Comparison of ENCODE assay signal across 14 cellular contexts in the genomic region with DNA sequence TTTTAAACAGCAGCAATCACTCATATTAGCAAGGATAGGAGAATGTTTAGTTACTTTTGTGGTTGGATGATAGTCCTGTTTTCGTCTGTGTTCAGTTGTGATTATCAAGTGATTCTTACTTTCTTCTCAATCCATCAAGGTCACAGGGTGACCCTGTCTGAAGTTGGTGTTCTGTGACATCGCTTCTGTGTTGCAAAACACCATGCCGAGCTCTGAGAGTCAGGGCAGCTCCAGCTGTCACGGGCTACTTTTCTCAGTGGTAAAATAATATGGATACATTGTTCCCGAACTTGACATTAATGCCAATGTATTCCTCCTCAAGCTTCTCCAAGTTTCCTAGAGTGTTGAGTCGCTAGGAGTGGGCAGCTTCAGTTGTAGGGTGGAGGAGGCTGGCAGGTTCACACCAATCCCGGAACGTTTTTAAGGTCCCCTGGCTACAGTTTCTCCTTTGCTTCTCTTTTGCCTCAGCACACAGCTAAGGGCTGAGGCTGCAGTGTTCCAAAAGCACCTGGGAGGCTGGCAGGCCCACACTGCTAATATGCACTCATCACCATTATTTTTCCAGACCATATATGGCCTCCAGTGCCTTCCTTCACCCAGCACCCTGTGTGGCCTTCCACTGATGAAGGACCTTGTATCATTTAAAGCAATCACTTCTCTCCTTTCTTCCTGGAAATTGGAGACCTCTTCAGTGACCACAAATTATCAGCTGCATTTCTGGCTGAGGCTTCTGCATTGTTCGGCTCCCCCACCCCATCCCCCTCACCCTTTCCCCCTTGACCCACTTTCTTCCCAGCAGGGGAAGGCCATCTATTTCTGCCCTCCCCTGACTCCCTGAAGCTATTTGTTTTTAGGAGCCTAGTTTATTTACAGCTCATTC. TPM values are rescaled to one million over a fixed set of nuclear protein-coding genes. Genes with fewer than 3 reads are reported as not detected.
A peak's percentile ranks its signal among the peaks of the same experiment; 100 is the strongest.
DNase-seq lines count a peak whose midpoint lies in the region; TF ChIP-seq lines count a peak whose summit lies in the region.
"Had no signal": no experiment of that assay in that cellular context is flagged by ENCODE, and none has a peak within 500 bp of the region (broad histone marks: within the 10 kb centered on the region; RNA-seq: fewer than 3 reads in every experiment).

No MANE protein-coding gene starts in this region.

- TF ChIP-seq CTCF in esophagus muscularis mucosa (IDR thresholded peaks at IDR 0.05) (no peak), BE2C (IDR thresholded peaks at IDR 0.05; ENCODE audit: low read depth, low read length) (no peak)

- no peak overlapping the region for H3K4ac ChIP-seq in neuronal stem cell (ENCODE audit: low read length)

- no peak overlapping the region for H2BK120ac ChIP-seq in neuronal stem cell (ENCODE audit: low read depth, low read length)

- no peak overlapping the region for H3K9ac ChIP-seq in neuronal stem cell (ENCODE audit: low read depth, low read length, poor library complexity)
- H3K9ac ChIP-seq: KMS-11 had no signal

- intact Hi-C loops in esophagus muscularis mucosa (cut with DNase I) = no loop called here

- H3K9me3 ChIP-seq in esophagus muscularis mucosa (no peaks in the 10 kb centered on the region), neuronal stem cell (replicated peaks in 1 of 2; ENCODE audit: control insufficient read depth in 2 of 2, insufficient read depth in 1 of 2, low read depth in 1 of 2, low read length in 2 of 2) (no peaks in the 10 kb centered on the region), BE2C (no peaks in the 10 kb centered on the region)
- H3K9me3 ChIP-seq: breast epithelium, pancreas, thoracic aorta had no signal

- TF ChIP-seq POLR2A in esophagus muscularis mucosa (IDR thresholded peaks at IDR 0.05; ENCODE audit: low read depth) = no peak
- TF ChIP-seq POLR2A in erythroblast (IDR thresholded peaks at IDR 0.05; ENCODE audit: low read length) = no peak

- no peak overlapping the region for H2AK5ac ChIP-seq in neuronal stem cell (ENCODE audit: low read depth, low read length)

- DNase-seq in H7 = peak; percentile 50
- DNase-seq in NCI-H2227 treated with DMSO at 0.1 percent for 48 hours (lab: John Stamatoyannopoulos, UW) = peak; percentile 79
- DNase-seq in esophagus muscularis mucosa (ENCODE audit: extremely low spot score) = no peak
- DNase-seq in neuronal stem cell (ENCODE audit: low spot score) = no peak
- no peak for DNase-seq in erythroblast (lab: John Stamatoyannopoulos, UW)
- DNase-seq in HCEC 1CT = no peak
- no peak for DNase-seq in BE2C
- no peak for DNase-seq in KG1 (lab: John Stamatoyannopoulos, UW)
- DNase-seq: effector CD8-positive, alpha-beta T cell; mesenchymal stem cell; pancreas had no signal

- H2BK15ac ChIP-seq in neuronal stem cell (ENCODE audit: low read length) = no peak overlapping the region

- peak overlapping the region; percentile 34 for H2AFZ ChIP-seq in neuronal stem cell (ENCODE audit: low read length)

- H3K79me1 ChIP-seq in neuronal stem cell (ENCODE audit: low read depth, low read length) = no peaks in the 10 kb centered on the region

- WGBS in esophagus muscularis mucosa = 61% methylated on average over 9 of the region's 9 CpGs
- no CpG with 5 or more reads among the region's 9 CpGs for WGBS in neuronal stem cell (ENCODE audit: extremely low coverage in 2 of 2, insufficient read length in 2 of 2, insufficient replicate concordance in 1 of 2), 2 donors

- H4K8ac ChIP-seq in neuronal stem cell (ENCODE audit: low read depth, low read length) = no peak overlapping the region

- H3K4me1 ChIP-seq in esophagus muscularis mucosa (peaks cover 20 to 45% (median 34%) of the 10 kb centered on the region in 4 donors), neuronal stem cell (ENCODE audit: control insufficient read depth in 2 of 2, insufficient read depth in 1 of 2, low read depth in 1 of 2, low read length in 2 of 2) (peaks cover 11 to 17% of the 10 kb centered on the region in 2 donors), BE2C (0 out of 2 replicates have a peak, but pooled peaks cover 2% of the 10 kb centered on the region)
- H3K4me1 ChIP-seq: breast epithelium, pancreas had no signal

- H2BK12ac ChIP-seq in neuronal stem cell (ENCODE audit: low read length) = no peak overlapping the region

- no peak overlapping the region for H3K14ac ChIP-seq in neuronal stem cell (ENCODE audit: low read length)

- no peak overlapping the region for H3K4me3 ChIP-seq in H7 (ENCODE audit: insufficient read depth, low read depth, low read length)
- no peak overlapping the region for H3K4me3 ChIP-seq in esophagus muscularis mucosa
- H3K4me3 ChIP-seq in neuronal stem cell (ENCODE audit: low read length in 2 of 2) = no peak overlapping the region
- no peak overlapping the region for H3K4me3 ChIP-seq in BE2C (ENCODE audit: low read depth, low read length)
- H3K4me3 ChIP-seq: breast epithelium, pancreas, thoracic aorta had no signal

- no peak for TF ChIP-seq EP300 in esophagus muscularis mucosa (IDR thresholded peaks at IDR 0.05)

- no peak overlapping the region for H2BK5ac ChIP-seq in neuronal stem cell (ENCODE audit: low read length)

- H3K27ac ChIP-seq in esophagus muscularis mucosa (replicated peaks in 1 of 4) (peak overlapping the region; percentile 62 to 69 (median 68)), neuronal stem cell (replicated peaks; ENCODE audit: low read length) (no peak overlapping the region)
- H3K27ac ChIP-seq: breast epithelium, KMS-11, pancreas, thoracic aorta had no signal

- H3K4me2 ChIP-seq in neuronal stem cell (ENCODE audit: insufficient read depth, low read length, poor library complexity, severe bottlenecking) = no peak overlapping the region
- H3K4me2 ChIP-seq: KMS-11 had no signal

- no peak overlapping the region for H3K18ac ChIP-seq in neuronal stem cell (ENCODE audit: low read length)

- no peaks in the 10 kb centered on the region for H3K27me3 ChIP-seq in H7 (ENCODE audit: control insufficient read depth, insufficient read depth, low read length)
- no peaks in the 10 kb centered on the region for H3K27me3 ChIP-seq in esophagus muscularis mucosa
- no peaks in the 10 kb centered on the region for H3K27me3 ChIP-seq in neuronal stem cell (ENCODE audit: control insufficient read depth in 3 of 3, insufficient read depth in 3 of 3, low read depth in 1 of 3, low read length in 3 of 3)
- H3K27me3 ChIP-seq in BE2C = no peaks in the 10 kb centered on the region
- H3K27me3 ChIP-seq: breast epithelium, pancreas had no signal

- H3K23ac ChIP-seq in neuronal stem cell (ENCODE audit: low read depth, low read length, poor library complexity) = no peak overlapping the region

- H3K36me3 ChIP-seq in H7 (replicated peaks; ENCODE audit: control insufficient read depth, insufficient read depth, low read length) = no peaks in the 10 kb centered on the region
- no peaks in the 10 kb centered on the region for H3K36me3 ChIP-seq in esophagus muscularis mucosa
- H3K36me3 ChIP-seq in neuronal stem cell (replicated peaks in 1 of 2; ENCODE audit: control insufficient read depth in 2 of 2, insufficient read depth in 2 of 2, low read length in 2 of 2) = no peaks in the 10 kb centered on the region
- no peaks in the 10 kb centered on the region for H3K36me3 ChIP-seq in BE2C
- H3K36me3 ChIP-seq: breast epithelium, pancreas, thoracic aorta had no signal

- no peak overlapping the region for H4K91ac ChIP-seq in neuronal stem cell (ENCODE audit: low read depth, low read length, poor library complexity)

RNA-seq across cellular contexts. Expression of a gene that starts 25.8 kb away (rescaled TPM):
- total RNA-seq in H7 (2014; rRNA removed; shearing (Covaris generic)) = 0.52 and 1.00 TPM in 2 replicates
- total RNA-seq in esophagus muscularis mucosa = 1 to 10 TPM; 1.2 to 3.1 (median 1.8) TPM
- 2.2 TPM for polyA plus RNA-seq in neuronal stem cell (2013, experiment 1 of 2)
- polyA plus RNA-seq in neuronal stem cell (2013, experiment 2 of 2) = 2.1 TPM
- 1.9 TPM for polyA plus RNA-seq in BE2C (2012; ENCODE audit: insufficient read depth, insufficient read length, low read depth)

Comparison
In these comparisons a context has a peak if more than half of its experiments do, and no peak if none do; other contexts are left out.
1. DNase-seq: peak in H7 (single experiment) and NCI-H2227 treated with DMSO at 0.1 percent for 48 hours (single experiment); none in esophagus muscularis mucosa (single experiment), neuronal stem cell (single experiment), erythroblast (0 of 2), HCEC 1CT (single experiment), BE2C (single experiment) and KG1 (single experiment).